1 cellular context compared by ENCODE assay signal in the genomic region with DNA sequence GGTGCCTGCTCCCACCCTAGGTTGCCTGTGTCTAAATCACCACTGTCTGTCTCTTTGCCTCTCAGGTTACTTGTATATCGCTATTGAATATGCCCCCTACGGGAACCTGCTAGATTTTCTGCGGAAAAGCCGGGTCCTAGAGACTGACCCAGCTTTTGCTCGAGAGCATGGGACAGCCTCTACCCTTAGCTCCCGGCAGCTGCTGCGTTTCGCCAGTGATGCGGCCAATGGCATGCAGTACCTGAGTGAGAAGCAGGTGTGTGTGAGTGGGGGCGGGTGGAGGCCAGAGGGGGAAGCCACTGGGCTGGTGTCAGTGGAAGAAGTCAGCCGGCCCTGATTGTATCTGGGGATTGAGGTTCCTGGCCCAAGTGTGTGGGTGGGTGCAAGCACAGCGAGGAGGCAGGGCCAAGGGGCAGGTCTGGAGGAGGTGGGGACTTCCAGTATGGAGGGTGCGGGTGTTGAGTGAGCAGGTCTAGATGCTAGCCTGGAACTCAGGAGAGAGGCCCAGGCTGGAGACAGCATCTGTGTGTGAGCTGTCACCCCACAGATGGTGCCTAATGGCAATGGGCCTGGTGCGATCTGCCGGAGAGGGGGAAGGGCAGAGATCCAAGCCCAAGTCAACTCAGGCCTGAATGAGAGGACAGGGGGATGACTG.
TF ChIP-seq lines count a peak whose summit lies in the region.

No MANE protein-coding gene starts in this region.

TF ChIP-seq in H1, 55 proteins besides CTCF, POLR2A, EP300 and RAD21:
- TF ChIP-seq CHD2 (IDR thresholded peaks at IDR 0.05; ENCODE audit: low read length) (no peak), HDAC2 (IDR thresholded peaks at IDR 0.05; ENCODE audit: borderline replicate concordance in 1 of 2, low read depth in 2 of 2, low read length in 2 of 2) (no peak)
